10 cellular contexts compared by ENCODE assay signal in the genomic region with DNA sequence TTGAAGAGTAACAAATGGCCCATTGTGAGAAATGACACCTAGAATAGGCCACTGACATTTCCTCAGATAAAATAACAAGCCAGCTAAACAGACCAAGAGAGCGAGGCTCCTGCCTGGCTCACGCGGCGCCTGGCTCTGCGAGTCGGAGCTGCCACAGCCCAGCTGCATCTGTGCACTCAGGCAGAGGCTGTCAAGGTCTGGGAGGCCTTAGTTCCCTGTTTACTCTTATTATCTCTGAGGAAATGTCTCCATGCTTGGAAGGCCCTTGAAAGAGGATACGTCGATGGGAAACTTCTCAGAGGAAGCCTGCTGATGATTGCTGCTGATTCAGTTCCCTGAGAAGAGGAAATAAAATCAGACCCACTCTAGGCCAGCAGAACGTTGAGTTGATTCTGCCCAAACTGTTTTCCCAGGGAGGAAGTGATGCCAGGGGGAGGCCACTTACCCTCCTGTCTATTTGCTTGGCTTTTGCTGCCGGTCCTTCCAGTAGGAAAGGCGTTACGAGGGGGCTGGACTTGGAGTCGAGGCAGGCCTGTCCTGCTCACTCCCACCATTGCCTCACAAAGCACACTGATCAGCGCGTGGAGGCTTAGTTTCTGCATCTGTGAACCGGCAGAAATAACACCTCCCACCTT.
DNase-seq lines count a peak whose midpoint lies in the region; ATAC-seq lines count a peak whose summit lies in the region.
"Had no signal": no experiment of that assay in that cellular context is flagged by ENCODE, and none has a peak within 500 bp of the region (broad histone marks: within the 10 kb centered on the region; RNA-seq: fewer than 3 reads in every experiment).

No MANE protein-coding gene starts in this region.

- no peaks in the 10 kb centered on the region for H3K9me3 Mint-ChIP-seq in activated naive CD4-positive, alpha-beta T cell treated with anti-CD3 and anti-CD28 coated beads, Interleukin-2, amount 50 U/mL, for 72 hours
- H3K9me3 Mint-ChIP-seq: activated naive CD4-positive, alpha-beta T cell treated with anti-CD3 and anti-CD28 coated beads for 36 hours had no signal

- DNase-seq in NCI-H2029 treated with DMSO at 0.1 percent for 48 hours (lab: John Stamatoyannopoulos, UW), result peak; percentile 48
- DNase-seq in left colon, result no peak
- DNase-seq in NCI-H524 treated with DMSO at 0.1 percent for 48 hours (lab: John Stamatoyannopoulos, UW), result no peak
- no peak for DNase-seq in RKO (ENCODE audit: low spot score)
- DNase-seq in activated naive CD4-positive, alpha-beta T cell treated with anti-CD3 and anti-CD28 coated beads, Interleukin-2, amount 50 U/mL, for 72 hours (ENCODE audit: low spot score in 2 of 2), result no peak
- DNase-seq: activated naive CD4-positive, alpha-beta T cell treated with anti-CD3 and anti-CD28 coated beads for 36 hours; SHP77 treated with DMSO at 0.1 percent for 48 hours had no signal

- intact Hi-C loops in left colon (cut with DNase I, micrococcal nuclease), result no loop called here

- H3K27ac Mint-ChIP-seq in activated naive CD4-positive, alpha-beta T cell treated with anti-CD3 and anti-CD28 coated beads, Interleukin-2, amount 50 U/mL, for 72 hours, result peak overlapping the region in 1 of 2 donors; percentile 61
- H3K27ac Mint-ChIP-seq: activated naive CD4-positive, alpha-beta T cell treated with anti-CD3 and anti-CD28 coated beads for 36 hours had no signal

- peak; percentile 11 for ATAC-seq in left colon
- ATAC-seq in GM19395 (IDR thresholded peaks at IDR 0.05; ENCODE audit: unreplicated experiment), result no peak
- no peak for ATAC-seq in activated naive CD4-positive, alpha-beta T cell treated with anti-CD3 and anti-CD28 coated beads, Interleukin-2, amount 50 U/mL, for 72 hours

- peaks cover 11 to 18% (median 15%) of the 10 kb centered on the region in 3 donors for H3K4me1 ChIP-seq in skeletal muscle tissue (ENCODE audit: control insufficient read depth in 3 of 3, insufficient read depth in 3 of 3, low read length in 3 of 3)

- peaks cover 5 to 12% (median 10%) of the 10 kb centered on the region in 3 donors for H3K36me3 ChIP-seq in skeletal muscle tissue (ENCODE audit: control insufficient read depth in 3 of 3, insufficient read depth in 3 of 3, low read length in 3 of 3)

- H3K27ac ChIP-seq in cingulate gyrus (ENCODE audit: low read depth, low read length), result peak overlapping the region; percentile 52
- peak overlapping the region; percentile 57 for H3K27ac ChIP-seq in skeletal muscle tissue (ENCODE audit: low read depth, low read length)

- H3K27me3 ChIP-seq in skeletal muscle tissue (ENCODE audit: control insufficient read depth in 3 of 3, insufficient read depth in 3 of 3, low read length in 3 of 3), result no peaks in the 10 kb centered on the region

- H3K36me3 Mint-ChIP-seq in activated naive CD4-positive, alpha-beta T cell treated with anti-CD3 and anti-CD28 coated beads, Interleukin-2, amount 50 U/mL, for 72 hours, result no peaks in the 10 kb centered on the region

- peak overlapping the region in 2 of 3 donors; percentile 16 to 38 for H3K9ac ChIP-seq in skeletal muscle tissue (ENCODE audit: low read depth in 1 of 3, low read length in 3 of 3)

- no peak overlapping the region for H3K4me3 ChIP-seq in skeletal muscle tissue (ENCODE audit: low read length in 3 of 3)

- no peaks in the 10 kb centered on the region for H3K9me3 ChIP-seq in skeletal muscle tissue (ENCODE audit: control insufficient read depth in 3 of 3, low read length in 3 of 3)
